Comparison of ENCODE assay signal across 17 cellular contexts in the genomic region with DNA sequence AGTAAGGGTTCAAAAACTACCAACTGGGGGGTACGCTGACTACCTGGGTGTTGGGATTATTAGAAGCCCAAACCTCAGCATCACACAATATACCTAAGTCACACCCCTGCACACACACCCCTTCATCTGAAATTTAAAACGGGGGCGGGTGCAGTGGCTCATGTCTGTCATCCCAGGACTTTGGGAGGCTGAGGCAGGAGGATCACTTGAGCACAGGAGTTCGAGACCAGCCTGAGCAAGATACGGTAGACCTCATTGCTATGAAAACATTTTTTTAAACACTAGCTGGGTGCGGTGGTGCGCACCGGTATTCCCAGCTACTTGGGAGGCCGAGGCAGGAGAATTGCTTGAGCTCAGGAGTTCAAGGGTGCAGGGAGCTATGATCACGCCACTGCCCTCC.
"Had no signal": no experiment of that assay in that cellular context is flagged by ENCODE, and none has a peak within 500 bp of the region (broad histone marks: within the 10 kb centered on the region; RNA-seq: fewer than 3 reads in every experiment).

No MANE protein-coding gene starts in this region.

- DNase-seq: NCI-H1092 treated with DMSO at 0.1 percent for 48 hours, NCI-H1436, NCI-H187, NCI-H2029, NCI-H2081 treated with DMSO at 0.1 percent for 48 hours, NCI-H2171, NCI-H226, NCI-H446, NCI-H510A, NCI-H524 treated with DMSO at 0.1 percent for 48 hours, NCI-H69, NCI-H774, Right ventricle myocardium superior, RPMI8226, SIG-M5 had no signal

- H3K4me1 Mint-ChIP-seq: IgD-negative memory B cell had no signal

- H3K9me3 Mint-ChIP-seq: IgD-negative memory B cell had no signal

- H3K27ac Mint-ChIP-seq: IgD-negative memory B cell had no signal

- H3K27me3 Mint-ChIP-seq: IgD-negative memory B cell had no signal

- H3K4me3 Mint-ChIP-seq: IgD-negative memory B cell had no signal

- H3K36me3 Mint-ChIP-seq: IgD-negative memory B cell had no signal

- ATAC-seq: K562 had no signal
